ENCODE assay signal across 1 cellular context in the genomic region with DNA sequence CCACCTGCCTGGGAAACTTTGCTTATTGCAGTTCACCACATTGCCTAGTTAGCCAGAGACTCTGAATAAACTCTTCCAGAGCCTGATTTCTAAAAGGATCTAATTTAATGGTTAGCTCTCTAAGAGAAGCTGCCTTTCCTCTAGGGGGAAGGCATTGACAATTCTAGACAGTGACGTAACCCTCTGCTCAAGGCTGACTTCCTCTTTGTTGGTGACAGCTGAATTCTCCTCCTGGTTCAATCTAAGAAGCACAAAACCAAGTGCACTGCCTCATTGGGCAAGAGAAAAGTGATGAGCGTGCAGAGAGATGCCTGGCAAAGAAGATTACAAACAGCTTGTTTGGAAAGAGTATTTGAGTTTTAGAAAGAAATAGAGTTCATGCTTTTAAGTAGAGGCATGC.
TF ChIP-seq lines count a peak whose summit lies in the region.

No MANE protein-coding gene starts in this region.

TF ChIP-seq in GM12878, 131 proteins besides CTCF, POLR2A, EP300 and RAD21 (continued from another document and continues in another):
- TF ChIP-seq CEBPB (IDR thresholded peaks at IDR 0.05; ENCODE audit: borderline replicate concordance in 1 of 2, low read depth in 2 of 2, low read length in 2 of 2) (no peak), SIX5 (IDR thresholded peaks at IDR 0.05; ENCODE audit: low read depth, low read length, severe bottlenecking) (no peak), NR2F1 (conservative IDR thresholded peaks at IDR 0.05) (no peak), HDAC2 (IDR thresholded peaks at IDR 0.05) (no peak), KAT2A (conservative IDR thresholded peaks at IDR 0.05; ENCODE audit: control insufficient read depth, low read depth, low read length) (no peak), STAT1 (conservative IDR thresholded peaks at IDR 0.05) (no peak), TCF7 (IDR thresholded peaks at IDR 0.05; ENCODE audit: borderline replicate concordance) (no peak), TCF12 (IDR thresholded peaks at IDR 0.05; ENCODE audit: low read depth, low read length) (0 out of 2 replicates have a peak, but pooled peaks have one; percentile 20), WRNIP1 (IDR thresholded peaks at IDR 0.05; ENCODE audit: borderline replicate concordance, low read depth, low read length) (no peak), JUND (IDR thresholded peaks at IDR 0.05; ENCODE audit: low read depth, low read length) (no peak), SUPT20H (IDR thresholded peaks at IDR 0.05; ENCODE audit: borderline replicate concordance, control insufficient read depth, low read depth, low read length) (no peak), HDAC6 (IDR thresholded peaks at IDR 0.05; ENCODE audit: unreplicated experiment) (no peak), BRCA1 (IDR thresholded peaks at IDR 0.05; ENCODE audit: low read depth, low read length) (no peak), EGR1 (IDR thresholded peaks at IDR 0.05; ENCODE audit: borderline replicate concordance in 1 of 2, low read depth in 2 of 2, low read length in 2 of 2) (no peak), DPF2 (IDR thresholded peaks at IDR 0.05) (peak; percentile 41; the same call in 1 of the 2 replicates), KDM1A (IDR thresholded peaks at IDR 0.05; ENCODE audit: borderline replicate concordance) (no peak), TCF3 (IDR thresholded peaks at IDR 0.05; ENCODE audit: borderline replicate concordance, insufficient read depth, low read depth, low read length) (no peak), ESRRA (IDR thresholded peaks at IDR 0.05; ENCODE audit: low read length) (no peak), POU2F2 (IDR thresholded peaks at IDR 0.05; ENCODE audit: borderline replicate concordance, low read depth, low read length) (no peak), SUZ12 (IDR thresholded peaks at IDR 0.05; ENCODE audit: unreplicated experiment) (no peak), SREBF2 (IDR thresholded peaks at IDR 0.05; ENCODE audit: low read length) (no peak), IKZF1 (conservative IDR thresholded peaks at IDR 0.05) (0 out of 2 replicates have a peak, but pooled peaks have one; percentile 9), FOXM1 (IDR thresholded peaks at IDR 0.05; ENCODE audit: low read depth, low read length) (no peak), RAD51 (IDR thresholded peaks at IDR 0.05) (no peak), SMARCA5 (IDR thresholded peaks at IDR 0.05) (no peak), ZNF384 (IDR thresholded peaks at IDR 0.05; ENCODE audit: borderline replicate concordance, low read depth, low read length) (no peak), PAX8 (IDR thresholded peaks at IDR 0.05) (no peak), GABPA (IDR thresholded peaks at IDR 0.05; ENCODE audit: low read depth) (peak; percentile 45; the same call in 1 of the 2 replicates), BMI1 (IDR thresholded peaks at IDR 0.05; ENCODE audit: borderline replicate concordance) (no peak), ZBED1 (IDR thresholded peaks at IDR 0.05; ENCODE audit: borderline replicate concordance) (no peak), ATF7 (IDR thresholded peaks at IDR 0.05; ENCODE audit: low read depth) (peak; percentile 97), CBX5 (IDR thresholded peaks at IDR 0.05; ENCODE audit: low read depth) (no peak), POLR2AphosphoS5 (IDR thresholded peaks at IDR 0.05; ENCODE audit: low read length) (no peak), FOS (IDR thresholded peaks at IDR 0.05; ENCODE audit: borderline replicate concordance, extremely low read depth, insufficient read length) (no peak), TAF1 (IDR thresholded peaks at IDR 0.05; ENCODE audit: borderline replicate concordance, low read depth, low read length) (no peak), ZNF622 (IDR thresholded peaks at IDR 0.05) (no peak), RCOR1 (conservative IDR thresholded peaks at IDR 0.05; ENCODE audit: low read depth, low read length) (no peak)
- TF ChIP-seq, protein P1, sequence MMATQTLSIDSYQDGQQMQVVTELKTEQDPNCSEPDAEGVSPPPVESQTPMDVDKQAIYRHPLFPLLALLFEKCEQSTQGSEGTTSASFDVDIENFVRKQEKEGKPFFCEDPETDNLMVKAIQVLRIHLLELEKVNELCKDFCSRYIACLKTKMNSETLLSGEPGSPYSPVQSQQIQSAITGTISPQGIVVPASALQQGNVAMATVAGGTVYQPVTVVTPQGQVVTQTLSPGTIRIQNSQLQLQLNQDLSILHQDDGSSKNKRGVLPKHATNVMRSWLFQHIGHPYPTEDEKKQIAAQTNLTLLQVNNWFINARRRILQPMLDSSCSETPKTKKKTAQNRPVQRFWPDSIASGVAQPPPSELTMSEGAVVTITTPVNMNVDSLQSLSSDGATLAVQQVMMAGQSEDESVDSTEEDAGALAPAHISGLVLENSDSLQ (IDR thresholded peaks at IDR 0.05) = peak; percentile 61
- TF ChIP-seq, protein P2, sequence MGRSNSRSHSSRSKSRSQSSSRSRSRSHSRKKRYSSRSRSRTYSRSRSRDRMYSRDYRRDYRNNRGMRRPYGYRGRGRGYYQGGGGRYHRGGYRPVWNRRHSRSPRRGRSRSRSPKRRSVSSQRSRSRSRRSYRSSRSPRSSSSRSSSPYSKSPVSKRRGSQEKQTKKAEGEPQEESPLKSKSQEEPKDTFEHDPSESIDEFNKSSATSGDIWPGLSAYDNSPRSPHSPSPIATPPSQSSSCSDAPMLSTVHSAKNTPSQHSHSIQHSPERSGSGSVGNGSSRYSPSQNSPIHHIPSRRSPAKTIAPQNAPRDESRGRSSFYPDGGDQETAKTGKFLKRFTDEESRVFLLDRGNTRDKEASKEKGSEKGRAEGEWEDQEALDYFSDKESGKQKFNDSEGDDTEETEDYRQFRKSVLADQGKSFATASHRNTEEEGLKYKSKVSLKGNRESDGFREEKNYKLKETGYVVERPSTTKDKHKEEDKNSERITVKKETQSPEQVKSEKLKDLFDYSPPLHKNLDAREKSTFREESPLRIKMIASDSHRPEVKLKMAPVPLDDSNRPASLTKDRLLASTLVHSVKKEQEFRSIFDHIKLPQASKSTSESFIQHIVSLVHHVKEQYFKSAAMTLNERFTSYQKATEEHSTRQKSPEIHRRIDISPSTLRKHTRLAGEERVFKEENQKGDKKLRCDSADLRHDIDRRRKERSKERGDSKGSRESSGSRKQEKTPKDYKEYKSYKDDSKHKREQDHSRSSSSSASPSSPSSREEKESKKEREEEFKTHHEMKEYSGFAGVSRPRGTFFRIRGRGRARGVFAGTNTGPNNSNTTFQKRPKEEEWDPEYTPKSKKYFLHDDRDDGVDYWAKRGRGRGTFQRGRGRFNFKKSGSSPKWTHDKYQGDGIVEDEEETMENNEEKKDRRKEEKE (IDR thresholded peaks at IDR 0.05) = no peak
- TF ChIP-seq, protein P3, sequence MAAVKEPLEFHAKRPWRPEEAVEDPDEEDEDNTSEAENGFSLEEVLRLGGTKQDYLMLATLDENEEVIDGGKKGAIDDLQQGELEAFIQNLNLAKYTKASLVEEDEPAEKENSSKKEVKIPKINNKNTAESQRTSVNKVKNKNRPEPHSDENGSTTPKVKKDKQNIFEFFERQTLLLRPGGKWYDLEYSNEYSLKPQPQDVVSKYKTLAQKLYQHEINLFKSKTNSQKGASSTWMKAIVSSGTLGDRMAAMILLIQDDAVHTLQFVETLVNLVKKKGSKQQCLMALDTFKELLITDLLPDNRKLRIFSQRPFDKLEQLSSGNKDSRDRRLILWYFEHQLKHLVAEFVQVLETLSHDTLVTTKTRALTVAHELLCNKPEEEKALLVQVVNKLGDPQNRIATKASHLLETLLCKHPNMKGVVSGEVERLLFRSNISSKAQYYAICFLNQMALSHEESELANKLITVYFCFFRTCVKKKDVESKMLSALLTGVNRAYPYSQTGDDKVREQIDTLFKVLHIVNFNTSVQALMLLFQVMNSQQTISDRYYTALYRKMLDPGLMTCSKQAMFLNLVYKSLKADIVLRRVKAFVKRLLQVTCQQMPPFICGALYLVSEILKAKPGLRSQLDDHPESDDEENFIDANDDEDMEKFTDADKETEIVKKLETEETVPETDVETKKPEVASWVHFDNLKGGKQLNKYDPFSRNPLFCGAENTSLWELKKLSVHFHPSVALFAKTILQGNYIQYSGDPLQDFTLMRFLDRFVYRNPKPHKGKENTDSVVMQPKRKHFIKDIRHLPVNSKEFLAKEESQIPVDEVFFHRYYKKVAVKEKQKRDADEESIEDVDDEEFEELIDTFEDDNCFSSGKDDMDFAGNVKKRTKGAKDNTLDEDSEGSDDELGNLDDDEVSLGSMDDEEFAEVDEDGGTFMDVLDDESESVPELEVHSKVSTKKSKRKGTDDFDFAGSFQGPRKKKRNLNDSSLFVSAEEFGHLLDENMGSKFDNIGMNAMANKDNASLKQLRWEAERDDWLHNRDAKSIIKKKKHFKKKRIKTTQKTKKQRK (IDR thresholded peaks at IDR 0.05; ENCODE audit: low read depth, low read length) = no peak
- TF ChIP-seq, protein P4, sequence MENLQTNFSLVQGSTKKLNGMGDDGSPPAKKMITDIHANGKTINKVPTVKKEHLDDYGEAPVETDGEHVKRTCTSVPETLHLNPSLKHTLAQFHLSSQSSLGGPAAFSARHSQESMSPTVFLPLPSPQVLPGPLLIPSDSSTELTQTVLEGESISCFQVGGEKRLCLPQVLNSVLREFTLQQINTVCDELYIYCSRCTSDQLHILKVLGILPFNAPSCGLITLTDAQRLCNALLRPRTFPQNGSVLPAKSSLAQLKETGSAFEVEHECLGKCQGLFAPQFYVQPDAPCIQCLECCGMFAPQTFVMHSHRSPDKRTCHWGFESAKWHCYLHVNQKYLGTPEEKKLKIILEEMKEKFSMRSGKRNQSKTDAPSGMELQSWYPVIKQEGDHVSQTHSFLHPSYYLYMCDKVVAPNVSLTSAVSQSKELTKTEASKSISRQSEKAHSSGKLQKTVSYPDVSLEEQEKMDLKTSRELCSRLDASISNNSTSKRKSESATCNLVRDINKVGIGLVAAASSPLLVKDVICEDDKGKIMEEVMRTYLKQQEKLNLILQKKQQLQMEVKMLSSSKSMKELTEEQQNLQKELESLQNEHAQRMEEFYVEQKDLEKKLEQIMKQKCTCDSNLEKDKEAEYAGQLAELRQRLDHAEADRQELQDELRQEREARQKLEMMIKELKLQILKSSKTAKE (IDR thresholded peaks at IDR 0.05; ENCODE audit: low read depth, poor library complexity, severe bottlenecking) = no peak
- TF ChIP-seq, protein P5, sequence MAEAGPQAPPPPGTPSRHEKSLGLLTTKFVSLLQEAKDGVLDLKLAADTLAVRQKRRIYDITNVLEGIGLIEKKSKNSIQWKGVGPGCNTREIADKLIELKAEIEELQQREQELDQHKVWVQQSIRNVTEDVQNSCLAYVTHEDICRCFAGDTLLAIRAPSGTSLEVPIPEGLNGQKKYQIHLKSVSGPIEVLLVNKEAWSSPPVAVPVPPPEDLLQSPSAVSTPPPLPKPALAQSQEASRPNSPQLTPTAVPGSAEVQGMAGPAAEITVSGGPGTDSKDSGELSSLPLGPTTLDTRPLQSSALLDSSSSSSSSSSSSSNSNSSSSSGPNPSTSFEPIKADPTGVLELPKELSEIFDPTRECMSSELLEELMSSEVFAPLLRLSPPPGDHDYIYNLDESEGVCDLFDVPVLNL (IDR thresholded peaks at IDR 0.05; ENCODE audit: low read depth, low read length) = no peak
- TF ChIP-seq, protein P6, sequence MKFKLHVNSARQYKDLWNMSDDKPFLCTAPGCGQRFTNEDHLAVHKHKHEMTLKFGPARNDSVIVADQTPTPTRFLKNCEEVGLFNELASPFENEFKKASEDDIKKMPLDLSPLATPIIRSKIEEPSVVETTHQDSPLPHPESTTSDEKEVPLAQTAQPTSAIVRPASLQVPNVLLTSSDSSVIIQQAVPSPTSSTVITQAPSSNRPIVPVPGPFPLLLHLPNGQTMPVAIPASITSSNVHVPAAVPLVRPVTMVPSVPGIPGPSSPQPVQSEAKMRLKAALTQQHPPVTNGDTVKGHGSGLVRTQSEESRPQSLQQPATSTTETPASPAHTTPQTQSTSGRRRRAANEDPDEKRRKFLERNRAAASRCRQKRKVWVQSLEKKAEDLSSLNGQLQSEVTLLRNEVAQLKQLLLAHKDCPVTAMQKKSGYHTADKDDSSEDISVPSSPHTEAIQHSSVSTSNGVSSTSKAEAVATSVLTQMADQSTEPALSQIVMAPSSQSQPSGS (IDR thresholded peaks at IDR 0.05; ENCODE audit: low read length) = peak; percentile 93
- TF ChIP-seq, protein P7, sequence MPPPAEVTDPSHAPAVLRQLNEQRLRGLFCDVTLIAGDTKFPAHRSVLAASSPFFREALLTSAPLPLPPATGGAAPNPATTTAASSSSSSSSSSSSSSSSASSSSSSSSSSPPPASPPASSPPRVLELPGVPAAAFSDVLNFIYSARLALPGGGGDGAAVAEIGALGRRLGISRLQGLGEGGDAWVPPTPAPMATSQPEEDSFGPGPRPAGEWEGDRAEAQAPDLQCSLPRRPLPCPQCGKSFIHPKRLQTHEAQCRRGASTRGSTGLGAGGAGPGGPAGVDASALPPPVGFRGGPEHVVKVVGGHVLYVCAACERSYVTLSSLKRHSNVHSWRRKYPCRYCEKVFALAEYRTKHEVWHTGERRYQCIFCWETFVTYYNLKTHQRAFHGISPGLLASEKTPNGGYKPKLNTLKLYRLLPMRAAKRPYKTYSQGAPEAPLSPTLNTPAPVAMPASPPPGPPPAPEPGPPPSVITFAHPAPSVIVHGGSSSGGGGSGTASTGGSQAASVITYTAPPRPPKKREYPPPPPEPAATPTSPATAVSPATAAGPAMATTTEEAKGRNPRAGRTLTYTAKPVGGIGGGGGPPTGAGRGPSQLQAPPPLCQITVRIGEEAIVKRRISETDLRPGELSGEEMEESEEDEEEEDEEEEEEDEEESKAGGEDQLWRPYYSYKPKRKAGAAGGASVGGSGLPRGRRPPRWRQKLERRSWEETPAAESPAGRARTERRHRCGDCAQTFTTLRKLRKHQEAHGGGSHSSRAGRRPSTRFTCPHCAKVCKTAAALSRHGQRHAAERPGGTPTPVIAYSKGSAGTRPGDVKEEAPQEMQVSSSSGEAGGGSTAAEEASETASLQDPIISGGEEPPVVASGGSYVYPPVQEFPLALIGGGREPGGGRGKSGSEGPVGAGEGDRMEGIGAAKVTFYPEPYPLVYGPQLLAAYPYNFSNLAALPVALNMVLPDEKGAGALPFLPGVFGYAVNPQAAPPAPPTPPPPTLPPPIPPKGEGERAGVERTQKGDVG (CRISPR knock-in tag; IDR thresholded peaks at IDR 0.05) = no peak
- TF ChIP-seq, protein P8, sequence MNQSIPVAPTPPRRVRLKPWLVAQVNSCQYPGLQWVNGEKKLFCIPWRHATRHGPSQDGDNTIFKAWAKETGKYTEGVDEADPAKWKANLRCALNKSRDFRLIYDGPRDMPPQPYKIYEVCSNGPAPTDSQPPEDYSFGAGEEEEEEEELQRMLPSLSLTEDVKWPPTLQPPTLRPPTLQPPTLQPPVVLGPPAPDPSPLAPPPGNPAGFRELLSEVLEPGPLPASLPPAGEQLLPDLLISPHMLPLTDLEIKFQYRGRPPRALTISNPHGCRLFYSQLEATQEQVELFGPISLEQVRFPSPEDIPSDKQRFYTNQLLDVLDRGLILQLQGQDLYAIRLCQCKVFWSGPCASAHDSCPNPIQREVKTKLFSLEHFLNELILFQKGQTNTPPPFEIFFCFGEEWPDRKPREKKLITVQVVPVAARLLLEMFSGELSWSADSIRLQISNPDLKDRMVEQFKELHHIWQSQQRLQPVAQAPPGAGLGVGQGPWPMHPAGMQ (IDR thresholded peaks at IDR 0.05; ENCODE audit: borderline replicate concordance) = no peak
- TF ChIP-seq, protein P9, sequence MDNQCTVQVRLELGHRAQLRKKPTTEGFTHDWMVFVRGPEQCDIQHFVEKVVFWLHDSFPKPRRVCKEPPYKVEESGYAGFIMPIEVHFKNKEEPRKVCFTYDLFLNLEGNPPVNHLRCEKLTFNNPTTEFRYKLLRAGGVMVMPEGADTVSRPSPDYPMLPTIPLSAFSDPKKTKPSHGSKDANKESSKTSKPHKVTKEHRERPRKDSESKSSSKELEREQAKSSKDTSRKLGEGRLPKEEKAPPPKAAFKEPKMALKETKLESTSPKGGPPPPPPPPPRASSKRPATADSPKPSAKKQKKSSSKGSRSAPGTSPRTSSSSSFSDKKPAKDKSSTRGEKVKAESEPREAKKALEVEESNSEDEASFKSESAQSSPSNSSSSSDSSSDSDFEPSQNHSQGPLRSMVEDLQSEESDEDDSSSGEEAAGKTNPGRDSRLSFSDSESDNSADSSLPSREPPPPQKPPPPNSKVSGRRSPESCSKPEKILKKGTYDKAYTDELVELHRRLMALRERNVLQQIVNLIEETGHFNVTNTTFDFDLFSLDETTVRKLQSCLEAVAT (IDR thresholded peaks at IDR 0.05) = no peak
